ENCODE assay signal across 20 cellular contexts in genomic region chr10:108653466-108653865, GRCh38.
"Had no signal": no experiment of that assay in that cellular context is flagged by ENCODE, and none has a peak within 500 bp of the region (broad histone marks: within the 10 kb centered on the region; RNA-seq: fewer than 3 reads in every experiment).

No MANE protein-coding gene starts in this region.

- H3K9me3 Mint-ChIP-seq: stimulated activated naive B cell treated with anti-CD40 and anti-IgM and Interleukin-4, amounts not matched to agents 10 μg/mL and 1 μg/mL and 100 μg/mL, for 72 hours; WTC11 had no signal

- H3K27me3 ChIP-seq: adrenal gland, body of pancreas, gastrocnemius medialis, upper lobe of left lung had no signal

- H3K9me3 ChIP-seq: adrenal gland, body of pancreas, gastrocnemius medialis, thoracic aorta, upper lobe of left lung had no signal

- H3K27ac ChIP-seq: adrenal gland, body of pancreas, coronary artery, gastrocnemius medialis, lower lobe of right lung, thoracic aorta, upper lobe of left lung had no signal

- H3K36me3 ChIP-seq: adrenal gland, gastrocnemius medialis, lower lobe of right lung, thoracic aorta, upper lobe of left lung had no signal

- H3K36me3 Mint-ChIP-seq: activated CD4-positive, alpha-beta memory T cell treated with anti-CD3 and anti-CD28 coated beads for 36 hours; activated naive CD4-positive, alpha-beta T cell treated with anti-CD3 and anti-CD28 coated beads, Interleukin-2, amount 50 U/mL, for 72 hours; natural killer cell treated with Interleukin-12 subunit alpha and Interleukin-12 subunit beta and Interleukin-15 and Interleukin-18, amount 100 ng/mL, for 72 hours; stimulated activated naive B cell treated with anti-CD40 and anti-IgM and Interleukin-4, amounts not matched to agents 10 μg/mL and 1 μg/mL and 100 μg/mL, for 72 hours; WTC11 had no signal

- H3K4me1 Mint-ChIP-seq: activated CD4-positive, alpha-beta T cell treated with anti-CD3 and anti-CD28 coated beads for 36 hours; stimulated activated naive B cell treated with anti-CD40 and anti-IgM and Interleukin-4, amounts not matched to agents 10 μg/mL and 1 μg/mL and 100 μg/mL, for 72 hours; WTC11 had no signal

- H3K4me3 ChIP-seq: adrenal gland, body of pancreas, coronary artery, gastrocnemius medialis, lower lobe of right lung, thoracic aorta, upper lobe of left lung had no signal

- H3K4me1 ChIP-seq: adrenal gland, body of pancreas, gastrocnemius medialis, lower lobe of right lung, upper lobe of left lung had no signal

- H3K27me3 Mint-ChIP-seq: activated CD4-positive, alpha-beta memory T cell treated with anti-CD3 and anti-CD28 coated beads for 36 hours; activated CD4-positive, alpha-beta T cell treated with anti-CD3 and anti-CD28 coated beads for 36 hours; natural killer cell treated with Interleukin-12 subunit alpha and Interleukin-12 subunit beta and Interleukin-15 and Interleukin-18, amount 100 ng/mL, for 72 hours; stimulated activated naive B cell treated with anti-CD40 and anti-IgM and Interleukin-4, amounts not matched to agents 10 μg/mL and 1 μg/mL and 100 μg/mL, for 72 hours had no signal

- DNase-seq: activated CD4-positive, alpha-beta memory T cell treated with anti-CD3 and anti-CD28 coated beads for 36 hours; activated CD4-positive, alpha-beta T cell treated with anti-CD3 and anti-CD28 coated beads for 36 hours; activated gamma-delta T cell treated with Interleukin-2 at 50 U/mL for 16 hours; activated T-cell treated with anti-CD3 and anti-CD28 coated beads for 4 hours; adrenal gland; body of pancreas; central memory CD4-positive, alpha-beta T cell; erythroblast; gastrocnemius medialis; head of caudate nucleus; left cardiac atrium; lower lobe of right lung; stimulated activated naive B cell treated with anti-CD40 and anti-IgM and Interleukin-4, amounts not matched to agents 10 μg/mL and 1 μg/mL and 100 μg/mL, for 72 hours; upper lobe of left lung had no signal

- H3K4me3 Mint-ChIP-seq: activated CD4-positive, alpha-beta memory T cell treated with anti-CD3 and anti-CD28 coated beads for 36 hours; activated CD4-positive, alpha-beta T cell treated with anti-CD3 and anti-CD28 coated beads for 36 hours; activated T-helper 1 cell treated with anti-CD3 and anti-CD28 coated beads, Interleukin-12 subunit alpha, Interleukin-12 subunit beta, Interleukin-2, Interleukin-4 antibody, amounts not matched to agents 30 ng/mL and 10 ng/mL and 1 ng/mL, durations not matched to agents 14 hours and 24 hours and 36 hours; natural killer cell treated with Interleukin-12 subunit alpha and Interleukin-12 subunit beta and Interleukin-15 and Interleukin-18, amount 100 ng/mL, for 72 hours; stimulated activated naive B cell treated with anti-CD40 and anti-IgM and Interleukin-4, amounts not matched to agents 10 μg/mL and 1 μg/mL and 100 μg/mL, for 72 hours; WTC11 had no signal

- H3K27ac Mint-ChIP-seq: activated CD4-positive, alpha-beta memory T cell treated with anti-CD3 and anti-CD28 coated beads for 36 hours; activated CD4-positive, alpha-beta T cell treated with anti-CD3 and anti-CD28 coated beads for 36 hours; activated naive CD4-positive, alpha-beta T cell treated with anti-CD3 and anti-CD28 coated beads, Interleukin-2, amount 50 U/mL, for 72 hours; activated T-helper 1 cell treated with anti-CD3 and anti-CD28 coated beads, Interleukin-12 subunit alpha, Interleukin-12 subunit beta, Interleukin-2, Interleukin-4 antibody, amounts not matched to agents 30 ng/mL and 10 ng/mL and 1 ng/mL, durations not matched to agents 14 hours and 24 hours and 36 hours; natural killer cell treated with Interleukin-12 subunit alpha and Interleukin-12 subunit beta and Interleukin-15 and Interleukin-18, amount 100 ng/mL, for 72 hours; stimulated activated naive B cell treated with anti-CD40 and anti-IgM and Interleukin-4, amounts not matched to agents 10 μg/mL and 1 μg/mL and 100 μg/mL, for 72 hours; WTC11 had no signal

- ATAC-seq: activated CD4-positive, alpha-beta T cell treated with anti-CD3 and anti-CD28 coated beads for 36 hours; activated naive CD4-positive, alpha-beta T cell treated with anti-CD3 and anti-CD28 coated beads, Interleukin-2, amount 50 U/mL, for 72 hours; body of pancreas; gastrocnemius medialis; left cardiac atrium; lower lobe of right lung; natural killer cell treated with Interleukin-12 subunit alpha and Interleukin-12 subunit beta and Interleukin-15 and Interleukin-18, amount 100 ng/mL, for 72 hours; stimulated activated naive B cell treated with anti-CD40 and anti-IgM and Interleukin-4, amounts not matched to agents 10 μg/mL and 1 μg/mL and 100 μg/mL, for 72 hours; WTC11 had no signal
